In genomic region chr1:233707153-233707905, GRCh38 we compare ENCODE assay signal across 9 cellular contexts.
DNase-seq lines count a peak whose midpoint lies in the region; ATAC-seq and TF ChIP-seq lines count a peak whose summit lies in the region.
"Had no signal": no experiment of that assay in that cellular context is flagged by ENCODE, and none has a peak within 500 bp of the region (broad histone marks: within the 10 kb centered on the region; RNA-seq: fewer than 3 reads in every experiment).

No MANE protein-coding gene starts in this region.

- no peak overlapping the region for H3K9ac ChIP-seq in endodermal cell (ENCODE audit: extremely low read depth, low read length, poor library complexity, severe bottlenecking)

- whole genome bisulfite sequencing in endodermal cell (ENCODE audit: insufficient coverage in 1 of 2, insufficient read length in 1 of 2), 2 experiments = 94 to 97% methylated on average over 3 to 4 of the region's 4 CpGs

- H3K9me3 Mint-ChIP-seq in endodermal cell = peaks cover 17% of the 10 kb centered on the region

- ATAC-seq in GM18511 (IDR thresholded peaks at IDR 0.05; ENCODE audit: unreplicated experiment) = no peak
- ATAC-seq in GM21515 (IDR thresholded peaks at IDR 0.05; ENCODE audit: unreplicated experiment) = no peak

- no peaks in the 10 kb centered on the region for H3K36me3 ChIP-seq in endodermal cell (ENCODE audit: control insufficient read depth, insufficient read depth, low read length)
- H3K36me3 ChIP-seq: prostate gland had no signal

- H3K9me3 ChIP-seq in endodermal cell (ENCODE audit: control insufficient read depth, low read length) = peaks cover 23% of the 10 kb centered on the region
- H3K9me3 ChIP-seq: prostate gland had no signal

- no peak overlapping the region for H3K27ac ChIP-seq in endodermal cell (ENCODE audit: low read depth, low read length)
- H3K27ac ChIP-seq: prostate gland had no signal

- H3K27me3 ChIP-seq in endodermal cell (ENCODE audit: control insufficient read depth, insufficient read depth, low read length, poor library complexity, severe bottlenecking) = no peaks in the 10 kb centered on the region

- no peaks in the 10 kb centered on the region for H3K36me3 Mint-ChIP-seq in endodermal cell (ENCODE audit: low read depth)

- TF ChIP-seq CTCF in endodermal cell (conservative IDR thresholded peaks at IDR 0.05) = no peak

- no peak overlapping the region for H3K4me3 Mint-ChIP-seq in endodermal cell

- H3K27ac Mint-ChIP-seq in endodermal cell = no peak overlapping the region

- DNase-seq in DMS79 (lab: John Stamatoyannopoulos, UW) (peak; percentile 50), NCI-H510A (lab: John Stamatoyannopoulos, UW) (peak; percentile 64), endodermal cell (no peak), mucosa of gallbladder (ENCODE audit: low spot score) (peak; percentile 49), midbrain (lab: John Stamatoyannopoulos, UW) (no peak), T-helper 1 cell (no peak)

- peaks cover 26% of the 10 kb centered on the region for H3K4me1 Mint-ChIP-seq in endodermal cell

- H3K4me3 ChIP-seq in endodermal cell (ENCODE audit: low read length) = peak overlapping the region; percentile 26
- H3K4me3 ChIP-seq: prostate gland had no signal

- peaks cover 14% of the 10 kb centered on the region for H3K4me1 ChIP-seq in endodermal cell (ENCODE audit: control insufficient read depth, insufficient read depth, low read length)
- H3K4me1 ChIP-seq: prostate gland had no signal

- no peaks in the 10 kb centered on the region for H3K27me3 Mint-ChIP-seq in endodermal cell (ENCODE audit: insufficient read depth)

Comparison
In these comparisons a context has a peak if more than half of its experiments do, and no peak if none do; other contexts are left out.
1. DNase-seq: peak in DMS79 (single experiment), NCI-H510A (single experiment) and mucosa of gallbladder (single experiment); none in endodermal cell (single experiment), midbrain (single experiment) and T-helper 1 cell (0 of 5).